Comparison of ENCODE assay signal across 16 cellular contexts in genomic region chr13:28489536-28489935, GRCh38. TPM values are rescaled to one million over a fixed set of nuclear protein-coding genes. Genes with fewer than 3 reads are reported as not detected.
A peak's percentile ranks its signal among the peaks of the same experiment; 100 is the strongest.
DNase-seq lines count a peak whose midpoint lies in the region; FAIRE-seq and TF ChIP-seq lines count a peak whose summit lies in the region.
"Had no signal": no experiment of that assay in that cellular context is flagged by ENCODE, and none has a peak within 500 bp of the region (broad histone marks: within the 10 kb centered on the region; RNA-seq: fewer than 3 reads in every experiment).

No MANE protein-coding gene starts in this region.

- H3K9me3 ChIP-seq in adipocyte (ENCODE audit: control insufficient read depth, low read length) (no peaks in the 10 kb centered on the region), mesenchymal stem cell (ENCODE audit: control insufficient read depth, low read length) (no peaks in the 10 kb centered on the region), spleen (no peaks in the 10 kb centered on the region)
- H3K9me3 ChIP-seq: HAP-1 had no signal

- H3K4me1 ChIP-seq in adipocyte (ENCODE audit: control insufficient read depth, insufficient read depth, low read length) (peaks cover 4% of the 10 kb centered on the region), mesenchymal stem cell (ENCODE audit: control insufficient read depth, insufficient read depth, low read depth, low read length) (peaks cover 11% of the 10 kb centered on the region), spleen (peaks cover 5 to 80% (median 34%) of the 10 kb centered on the region in 6 donors)

- peak overlapping the region; percentile 73; the same call in 1 of the 2 replicates for H3K4me3 ChIP-seq in HFF-Myc (replicated peaks; ENCODE audit: low read depth, low read length)
- H3K4me3 ChIP-seq in adipocyte (ENCODE audit: low read length), result no peak overlapping the region
- no peak overlapping the region for H3K4me3 ChIP-seq in mesenchymal stem cell (ENCODE audit: insufficient read depth in 1 of 2, low read depth in 1 of 2, low read length in 2 of 2)
- no peak overlapping the region for H3K4me3 ChIP-seq in spleen
- H3K4me3 ChIP-seq: HAP-1, skin epidermis had no signal

- H3K36me3 ChIP-seq in adipocyte (ENCODE audit: control insufficient read depth, insufficient read depth, low read length, severe bottlenecking), result no peaks in the 10 kb centered on the region
- no peaks in the 10 kb centered on the region for H3K36me3 ChIP-seq in mesenchymal stem cell (ENCODE audit: control insufficient read depth in 1 of 2, insufficient read depth in 2 of 2, low read depth in 1 of 2, low read length in 2 of 2)
- H3K36me3 ChIP-seq in spleen, result no peaks in the 10 kb centered on the region
- H3K36me3 ChIP-seq: HAP-1 had no signal

- no peak overlapping the region for H2BK120ac ChIP-seq in mesenchymal stem cell (ENCODE audit: low read depth, low read length)

- no peak for DNase-seq in D721Med (ENCODE audit: insufficient read length, low spot score)
- peak; percentile 50 for DNase-seq in HFF-Myc (ENCODE audit: extremely low read depth, low read depth)
- peak; percentile 75 for DNase-seq in adipocyte (ENCODE audit: low read depth)
- DNase-seq in mesenchymal stem cell, result peak; percentile 81
- DNase-seq in NCI-H1048 (lab: John Stamatoyannopoulos, UW), result no peak
- no peak for DNase-seq in spleen
- no peak for DNase-seq in activated CD4-positive, alpha-beta T cell treated with anti-CD3 and anti-CD28 coated beads for 4 hours
- DNase-seq: activated CD4-positive, CD25-positive, alpha-beta regulatory T cell treated with anti-CD3 and anti-CD28 coated beads, Interleukin-2, amount 50 U/mL, for 72 hours; activated CD8-positive, alpha-beta memory T cell treated with anti-CD3 and anti-CD28 coated beads, Interleukin-2, amount 50 U/mL, for 4 hours; activated naive CD4-positive, alpha-beta T cell treated with anti-CD3 and anti-CD28 coated beads, Interleukin-2, amount 50 U/mL, for 16 hours; COR-L47; stimulated activated naive CD8-positive, alpha-beta T cell treated with anti-CD3 and anti-CD28 coated beads, Interleukin-15, amount 100 ng/mL, for 72 hours; SW 1271 had no signal

- no peaks in the 10 kb centered on the region for H3K79me1 ChIP-seq in mesenchymal stem cell (replicated peaks; ENCODE audit: low read length, poor library complexity, severe bottlenecking)

- H3K18ac ChIP-seq in mesenchymal stem cell (ENCODE audit: low read depth in 1 of 2, low read length in 2 of 2), result peak overlapping the region in 1 of 2 experiments; percentile 72

- H2BK12ac ChIP-seq in mesenchymal stem cell (ENCODE audit: low read length in 2 of 2), result peak overlapping the region in 1 of 2 experiments; percentile 77

- no peak overlapping the region for H2AFZ ChIP-seq in mesenchymal stem cell (ENCODE audit: low read depth, low read length)

- H3K4ac ChIP-seq in mesenchymal stem cell (ENCODE audit: low read depth in 1 of 2, low read length in 2 of 2), result peak overlapping the region in 1 of 2 experiments; percentile 42

- peak; percentile 84 for FAIRE-seq in D721Med (lab: Jason Lieb, UNC)

- H2BK15ac ChIP-seq in mesenchymal stem cell (ENCODE audit: low read depth, poor library complexity, severe bottlenecking), result no peak overlapping the region

- no peak overlapping the region for H2BK5ac ChIP-seq in mesenchymal stem cell (ENCODE audit: low read depth, low read length, poor library complexity, severe bottlenecking)

- H3K27ac ChIP-seq in mesenchymal stem cell (ENCODE audit: low read length, poor library complexity, severe bottlenecking) (no peak overlapping the region), spleen (no peak overlapping the region)
- H3K27ac ChIP-seq: epithelial cell of prostate, skin epidermis had no signal

- WGBS in mesenchymal stem cell, result 33% methylated on average over 3 of the region's 5 CpGs
- WGBS in spleen, 5 donors, result 21 to 36% (median 28%) methylated on average over 5 of the region's 5 CpGs

- no peak overlapping the region for H4K8ac ChIP-seq in mesenchymal stem cell (ENCODE audit: low read length)

- TF ChIP-seq CTCF in D721Med (IDR thresholded peaks at IDR 0.05; ENCODE audit: insufficient read depth, missing control alignments) (no peak), HFF-Myc (IDR thresholded peaks at IDR 0.05; ENCODE audit: low read depth, low read length, missing control alignments) (no peak), spleen (IDR thresholded peaks at IDR 0.05 in 8 of 11, conservative IDR thresholded peaks at IDR 0.05 in 3 of 11) (no peak)

- no peak overlapping the region for H3K23ac ChIP-seq in mesenchymal stem cell (ENCODE audit: low read length in 2 of 2)

- H3K4me2 ChIP-seq in mesenchymal stem cell (ENCODE audit: low read length, poor library complexity, severe bottlenecking), result no peak overlapping the region

- intact Hi-C loops in spleen (cut with DNase I; ENCODE audit: low total_unique reads), result no loop called here

- no peak overlapping the region for H2AK5ac ChIP-seq in mesenchymal stem cell (ENCODE audit: low read length, severe bottlenecking)

- H3K9ac ChIP-seq in adipocyte (ENCODE audit: low read length) (no peak overlapping the region), mesenchymal stem cell (ENCODE audit: low read length) (no peak overlapping the region)

- H3K14ac ChIP-seq in mesenchymal stem cell (ENCODE audit: low read length in 2 of 2), result no peak overlapping the region

- H3K27me3 ChIP-seq in adipocyte (replicated peaks; ENCODE audit: control insufficient read depth, insufficient read depth, low read length), result peaks cover 60% of the 10 kb centered on the region
- H3K27me3 ChIP-seq in mesenchymal stem cell (ENCODE audit: control insufficient read depth in 1 of 2, insufficient read depth in 1 of 2, low read length in 2 of 2), result peaks cover 53 to 64% of the 10 kb centered on the region in 2 experiments
- H3K27me3 ChIP-seq in spleen (replicated peaks in 1 of 7), result peaks cover 3 to 47% (median 40%) of the 10 kb centered on the region in 7 donors

- no peak overlapping the region for H4K91ac ChIP-seq in mesenchymal stem cell (ENCODE audit: low read length)

- TF ChIP-seq POLR2A in spleen (IDR thresholded peaks at IDR 0.05), result no peak

RNA-seq across cellular contexts. Expression of gene FLT1, which starts 5.4 kb away (rescaled TPM):
- polyA plus RNA-seq in mesenchymal stem cell (2013, experiment 1 of 2), result 42.4 TPM
- polyA plus RNA-seq in mesenchymal stem cell (2013, experiment 2 of 2), result 41.8 TPM
- total RNA-seq in spleen, result 10 to 100 TPM; 48.8 to 70.6 (median 61.1) TPM
- polyA plus RNA-seq in spleen, result 1 to 10 TPM; 1.2 to 4.2 (median 3.5) TPM

Comparison
In these comparisons a context has a peak if more than half of its experiments do, and no peak if none do; other contexts are left out.
1. DNase-seq: peak in HFF-Myc (single experiment), adipocyte (single experiment) and mesenchymal stem cell (single experiment); none in D721Med (single experiment), NCI-H1048 (single experiment), spleen (single experiment) and activated CD4-positive, alpha-beta T cell treated with anti-CD3 and anti-CD28 coated beads for 4 hours (0 of 2).